Comparison of ENCODE assay signal across 1 cellular context in genomic region chr17:29596811-29597210, GRCh38.
TF ChIP-seq lines count a peak whose summit lies in the region.

No MANE protein-coding gene starts in this region.

TF ChIP-seq in HepG2, 621 proteins besides CTCF, POLR2A, EP300 and RAD21:
- no peak for TF ChIP-seq KDM5B (CRISPR knock-in tag; IDR thresholded peaks at IDR 0.05; ENCODE audit: borderline replicate concordance)
- no peak for TF ChIP-seq ZNF746 (CRISPR knock-in tag; IDR thresholded peaks at IDR 0.05)
- no peak for TF ChIP-seq ESRRA (CRISPR knock-in tag; IDR thresholded peaks at IDR 0.05; ENCODE audit: low read depth)
- no peak for TF ChIP-seq SAFB2 (CRISPR knock-in tag; IDR thresholded peaks at IDR 0.05; ENCODE audit: borderline replicate concordance, low read depth)
- no peak for TF ChIP-seq GMEB2 (CRISPR knock-in tag; IDR thresholded peaks at IDR 0.05; ENCODE audit: low read depth)
- TF ChIP-seq ZNF337 (CRISPR knock-in tag; IDR thresholded peaks at IDR 0.05; ENCODE audit: borderline replicate concordance, low read depth) = no peak
- no peak for TF ChIP-seq U2AF2 (IDR thresholded peaks at IDR 0.05; ENCODE audit: low read depth, low read length)
- no peak for TF ChIP-seq ZNF451 (CRISPR knock-in tag; IDR thresholded peaks at IDR 0.05)
- TF ChIP-seq GPN1 (CRISPR knock-in tag; IDR thresholded peaks at IDR 0.05; ENCODE audit: borderline replicate concordance) = no peak
- no peak for TF ChIP-seq TFE3 (CRISPR knock-in tag; IDR thresholded peaks at IDR 0.05)
- no peak for TF ChIP-seq GZF1 (CRISPR knock-in tag; IDR thresholded peaks at IDR 0.05)
- TF ChIP-seq SETDB1 (CRISPR knock-in tag; IDR thresholded peaks at IDR 0.05; ENCODE audit: borderline replicate concordance) = no peak
